In the genomic region with DNA sequence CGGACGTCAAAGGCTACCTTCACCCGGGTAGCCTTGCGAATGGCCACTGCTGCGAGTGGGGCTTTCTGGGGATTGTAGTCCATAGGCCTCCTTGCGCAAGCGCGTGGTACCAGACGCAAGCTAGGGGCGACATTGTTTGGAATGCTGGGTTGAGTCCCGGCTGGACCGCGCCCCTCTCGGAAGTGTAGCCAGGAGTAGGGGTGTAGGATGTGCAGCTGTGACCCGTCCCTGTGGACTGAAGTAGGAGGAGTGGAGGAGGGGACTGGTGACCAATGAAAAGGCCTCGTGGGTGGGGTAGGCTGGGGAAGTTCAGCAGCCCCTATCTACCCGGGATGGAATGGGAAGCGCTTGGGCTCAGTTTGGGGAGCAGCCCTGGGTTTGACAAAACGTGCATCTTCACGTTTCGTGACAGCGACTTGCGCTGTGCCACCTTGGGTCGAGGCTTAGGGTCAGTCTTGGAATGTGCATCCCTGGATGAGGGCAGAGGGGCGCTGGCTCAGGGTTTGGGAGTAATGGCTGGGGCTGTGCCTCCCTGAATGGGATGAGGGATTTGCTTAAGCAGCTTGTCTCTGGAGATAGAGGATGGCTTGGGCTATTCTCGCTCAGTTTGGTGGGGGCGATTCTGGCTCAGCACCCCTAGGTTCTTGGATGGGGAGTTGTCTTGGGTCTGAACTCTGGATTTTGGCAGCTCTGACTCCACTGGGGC, we compare ENCODE assay signal across 8 cellular contexts.
A peak's percentile ranks its signal among the peaks of the same experiment; 100 is the strongest.
DNase-seq lines count a peak whose midpoint lies in the region; ATAC-seq and TF ChIP-seq lines count a peak whose summit lies in the region.
"Not testable (repeated sequence)": the region's sequence is repeated elsewhere in the genome, so short reads cannot be mapped to it uniquely, and the experiment has no call there.

No MANE protein-coding gene starts in this region.

- not testable (repeated sequence) for H3K36me3 ChIP-seq in IMR-90 (ENCODE audit: control insufficient read depth, insufficient read depth, low read length); ectodermal cell (ENCODE audit: control insufficient read depth, insufficient read depth, low read length); heart right ventricle; tibial artery

- H2BK20ac ChIP-seq in IMR-90 (ENCODE audit: low read depth, low read length), result not testable (repeated sequence)

- H3K9ac ChIP-seq in IMR-90 (ENCODE audit: low read depth, low read length), result not testable (repeated sequence)

- intact Hi-C loops in IMR-90 (cut with micrococcal nuclease); heart right ventricle (cut with DNase I); lower leg skin (cut with DNase I; ENCODE audit: low total_unique reads); tibial artery (cut with DNase I; ENCODE audit: low total_unique reads): not testable (repeated sequence)

- H3K79me1 ChIP-seq in IMR-90 (ENCODE audit: low read depth in 1 of 2, low read length in 2 of 2), result not testable (repeated sequence)

- TF ChIP-seq RAD21 in IMR-90 (IDR thresholded peaks at IDR 0.05; ENCODE audit: low read length), result not testable (repeated sequence)

- not testable (repeated sequence) for H2AK5ac ChIP-seq in IMR-90 (ENCODE audit: low read depth, low read length)

- H4K8ac ChIP-seq in IMR-90 (ENCODE audit: low read depth in 2 of 2, low read length in 2 of 2), result peak overlapping the region; percentile 52 to 65; a peak in 2 of 4 replicates

- not testable (repeated sequence) for H3K9me1 ChIP-seq in IMR-90 (ENCODE audit: insufficient read depth, low read length)

- TF ChIP-seq POLR2A in IMR-90 (IDR thresholded peaks at IDR 0.05; ENCODE audit: low read depth, low read length); lower leg skin (IDR thresholded peaks at IDR 0.05): not testable (repeated sequence)

- H2BK120ac ChIP-seq in IMR-90 (ENCODE audit: low read depth, low read length), result not testable (repeated sequence)

- not testable (repeated sequence) for H3K36me3 Mint-ChIP-seq in activated naive CD8-positive, alpha-beta T cell

- H3K27ac Mint-ChIP-seq in activated naive CD8-positive, alpha-beta T cell, result not testable (repeated sequence)

- H3K18ac ChIP-seq in IMR-90 (ENCODE audit: low read depth, low read length), result not testable (repeated sequence)

- DNase-seq in DMS153 (lab: John Stamatoyannopoulos, UW), result peak; percentile 0
- peak; percentile 45 for DNase-seq in IMR-90
- peak; percentile 67 to 76 for DNase-seq in heart right ventricle
- DNase-seq in lower leg skin (ENCODE audit: low spot score in 2 of 2), result peak; percentile 55 to 92
- DNase-seq in pons (ENCODE audit: low spot score), result peak; percentile 81
- peak; percentile 78 to 82 for DNase-seq in tibial artery

- H3K4me3 Mint-ChIP-seq in activated naive CD8-positive, alpha-beta T cell, result peak overlapping the region; percentile 35

- not testable (repeated sequence) for H3K4ac ChIP-seq in IMR-90 (ENCODE audit: low read depth, low read length)

- not testable (repeated sequence) for H3K4me1 Mint-ChIP-seq in activated naive CD8-positive, alpha-beta T cell (ENCODE audit: low read depth)

- dilution Hi-C loops in IMR-90 (cut with HindIII; ENCODE audit: low sequenced_read_pairs, unreplicated experiment), result not testable (repeated sequence)

- peak; percentile 96 for ATAC-seq in IMR-90 (ENCODE audit: low read depth)
- peak; percentile 92 to 99 (median 97) for ATAC-seq in heart right ventricle

- in situ Hi-C loops in IMR-90 (cut with MboI; ENCODE audit: low sequenced_read_pairs), result not testable (repeated sequence)

- 5% methylated on average over 15 of the region's 27 CpGs; no CpG with 5 or more reads in 1 of the 2 experiments for WGBS in IMR-90 (ENCODE audit: extremely low coverage in 2 of 2, insufficient read length in 1 of 2), 2 experiments
- WGBS in ectodermal cell, 2 experiments, result 6 to 8% methylated on average over 27 of the region's 27 CpGs
- WGBS in heart right ventricle, 2 donors, result 4 to 5% methylated on average over 27 of the region's 27 CpGs
- 5 to 8% methylated on average over 27 of the region's 27 CpGs for WGBS in lower leg skin, 2 donors

- BruUV-seq in IMR-90 (replicated peaks; lab: Mats Ljungman, UMichigan), result not testable (repeated sequence)

- not testable (repeated sequence) for H4K20me1 ChIP-seq in IMR-90 (ENCODE audit: insufficient read depth, low read length)

- not testable (repeated sequence) for H4K5ac ChIP-seq in IMR-90 (ENCODE audit: low read depth, low read length)

- H2AK9ac ChIP-seq in IMR-90 (replicated peaks; ENCODE audit: low read depth, low read length, poor library complexity), result not testable (repeated sequence)

- H3K27me3 Mint-ChIP-seq in activated naive CD8-positive, alpha-beta T cell, result not testable (repeated sequence)

- not testable (repeated sequence) for H3K27ac ChIP-seq in IMR-90 (ENCODE audit: insufficient read depth, low read length); ectodermal cell (ENCODE audit: insufficient read depth, low read depth, low read length, poor library complexity, severe bottlenecking); heart right ventricle
- peak overlapping the region in 1 of 2 donors; percentile 44 for H3K27ac ChIP-seq in tibial artery

- H3K4me1 ChIP-seq in IMR-90 (ENCODE audit: control insufficient read depth, insufficient read depth, low read length); ectodermal cell (ENCODE audit: control insufficient read depth, insufficient read depth, low read length); heart right ventricle; tibial artery: not testable (repeated sequence)

- peak overlapping the region; percentile 90 for H2AFZ ChIP-seq in IMR-90 (replicated peaks; ENCODE audit: low read length, poor library complexity)

- peak overlapping the region; percentile 86 for H3K4me2 ChIP-seq in IMR-90 (ENCODE audit: low read depth, low read length)

- H2BK5ac ChIP-seq in IMR-90 (ENCODE audit: low read depth, low read length, poor library complexity, severe bottlenecking), result not testable (repeated sequence)

- not testable (repeated sequence) for H4K91ac ChIP-seq in IMR-90 (ENCODE audit: insufficient read depth, low read depth, low read length)

- CTCF ChIA-PET in IMR-90 (lab: Yijun Ruan, JAX), result not testable (repeated sequence)

- peak overlapping the region; percentile 40; the same call in 1 of the 2 replicates for H3K4me3 ChIP-seq in IMR-90 (ENCODE audit: insufficient read depth, low read depth, low read length)
- peak overlapping the region; percentile 28 for H3K4me3 ChIP-seq in ectodermal cell (ENCODE audit: insufficient read depth, low read depth, low read length)
- peak overlapping the region in 9 of 10 donors; percentile 9 to 46 (median 38) for H3K4me3 ChIP-seq in heart right ventricle
- H3K4me3 ChIP-seq in lower leg skin (ENCODE audit: low read depth, poor library complexity, severe bottlenecking), result not testable (repeated sequence)
- peak overlapping the region; percentile 41 for H3K4me3 ChIP-seq in tibial artery

- not testable (repeated sequence) for H2BK15ac ChIP-seq in IMR-90 (ENCODE audit: low read depth, low read length)

- not testable (repeated sequence) for H3K27me3 ChIP-seq in IMR-90 (ENCODE audit: control insufficient read depth, insufficient read depth, low read length); ectodermal cell (ENCODE audit: control insufficient read depth, insufficient read depth, low read length, poor library complexity, severe bottlenecking); heart right ventricle; tibial artery

- not testable (repeated sequence) for H3K9me3 Mint-ChIP-seq in activated naive CD8-positive, alpha-beta T cell (ENCODE audit: low read depth)

- POLR2A ChIA-PET in IMR-90 (lab: Charles Lee; ENCODE audit: unreplicated experiment), result not testable (repeated sequence)

- TF ChIP-seq CTCF in IMR-90 (conservative IDR thresholded peaks at IDR 0.05; ENCODE audit: low read depth, low read length); lower leg skin (IDR thresholded peaks at IDR 0.05); tibial artery (IDR thresholded peaks at IDR 0.05): not testable (repeated sequence)
- peak in 4 of 9 donors; percentile 10 to 27 (median 24) for TF ChIP-seq CTCF in heart right ventricle (IDR thresholded peaks at IDR 0.05)

- not testable (repeated sequence) for H3K56ac ChIP-seq in IMR-90 (ENCODE audit: extremely low read depth, insufficient read depth, low read length)

- H3K14ac ChIP-seq in IMR-90 (replicated peaks; ENCODE audit: low read depth, low read length), result not testable (repeated sequence)

- H3K9me3 ChIP-seq in IMR-90 (ENCODE audit: control insufficient read depth, insufficient read depth, low read length); ectodermal cell (ENCODE audit: control insufficient read depth, low read length); heart right ventricle; tibial artery: not testable (repeated sequence)

- H3K23ac ChIP-seq in IMR-90 (ENCODE audit: low read depth, low read length), result not testable (repeated sequence)

TF ChIP-seq in IMR-90, 13 proteins besides CTCF, POLR2A, EP300 and RAD21:
- TF ChIP-seq CEBPB (IDR thresholded peaks at IDR 0.05; ENCODE audit: low read depth, low read length), result peak; percentile 87

Comparison
In these comparisons a context has a peak if more than half of its experiments do, and no peak if none do; other contexts are left out.
1. DNase-seq: peak in every context shown above with its lines; median percentile 81 in pons; 80 in tibial artery; 74 in lower leg skin; 72 in heart right ventricle; 45 in IMR-90; 0 in DMS153.